Comparison of ENCODE assay signal across 18 cellular contexts in the genomic region with DNA sequence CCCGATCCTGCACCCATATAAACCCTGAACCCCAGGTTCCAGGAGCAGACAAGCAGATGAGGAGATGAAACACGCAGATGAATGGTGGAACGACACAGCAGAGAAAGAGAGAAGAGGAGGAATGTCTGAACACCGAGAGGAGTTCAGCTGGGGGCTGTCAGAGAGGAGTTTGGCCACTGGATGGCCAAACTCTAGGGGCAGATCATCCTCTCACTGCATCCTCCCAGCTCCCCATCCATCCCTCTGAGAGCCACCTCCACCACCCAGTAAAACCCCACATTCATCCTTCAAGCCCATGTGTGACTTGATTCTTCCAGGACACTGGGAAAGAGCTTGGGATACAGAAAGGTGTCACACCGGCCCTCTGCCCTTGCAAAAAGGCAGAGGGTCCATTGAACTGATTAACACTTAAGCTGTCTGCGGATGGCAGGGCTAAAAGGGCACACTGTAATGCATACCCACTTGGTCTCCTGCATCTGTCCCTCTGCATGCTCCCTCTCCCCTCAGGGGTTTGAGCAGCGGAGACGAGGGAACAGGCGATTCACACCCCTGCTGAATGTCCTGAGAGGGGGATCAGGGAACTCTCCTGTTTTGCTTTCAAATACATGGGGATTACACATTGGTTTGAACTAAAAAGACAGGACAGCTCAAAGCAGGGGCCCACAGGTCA.
"Had no signal": no experiment of that assay in that cellular context is flagged by ENCODE, and none has a peak within 500 bp of the region (broad histone marks: within the 10 kb centered on the region; RNA-seq: fewer than 3 reads in every experiment).

No MANE protein-coding gene starts in this region.

- H3K4me3 ChIP-seq: skin epidermis, tibial nerve, vagina had no signal

- H3K9me3 ChIP-seq: tibial nerve, vagina had no signal

- FAIRE-seq: astrocyte, bronchial epithelial cell, endometrium had no signal

- H3K36me3 ChIP-seq: tibial nerve, vagina, WERI-Rb-1 had no signal

- ATAC-seq: left ventricle myocardium superior, natural killer cell, right cardiac atrium had no signal

- DNase-seq: activated CD4-positive, alpha-beta T cell treated with anti-CD3 and anti-CD28 coated beads, Interleukin-2, amount 50 U/mL, for 48 hours; activated naive CD4-positive, alpha-beta T cell treated with anti-CD3 and anti-CD28 coated beads, Interleukin-2, amount 10 ng/mL, durations not matched to agents 7 days and 5 days; hippocampal formation; left ventricle myocardium superior; natural killer cell; nucleus accumbens; right cardiac atrium; stimulated activated CD4-positive, alpha-beta T cell treated with anti-CD3 and anti-CD28 coated beads, Interleukin-4, amount 100 ng/mL, for 4 hours; stimulated activated CD8-positive, alpha-beta memory T cell treated with anti-CD3 and anti-CD28 coated beads, Interleukin-4, amount 100 ng/mL, for 48 hours; stimulated activated naive CD4-positive, alpha-beta T cell treated with Interleukin-2 at 50 U/mL for 16 hours; substantia nigra; WERI-Rb-1 had no signal

- H3K4me1 ChIP-seq: tibial nerve, vagina had no signal

- H3K27ac ChIP-seq: skin epidermis, tibial nerve, vagina, WERI-Rb-1 had no signal

- H3K27me3 ChIP-seq: tibial nerve, vagina had no signal
